Comparison of ENCODE assay signal across 25 cellular contexts in the genomic region with DNA sequence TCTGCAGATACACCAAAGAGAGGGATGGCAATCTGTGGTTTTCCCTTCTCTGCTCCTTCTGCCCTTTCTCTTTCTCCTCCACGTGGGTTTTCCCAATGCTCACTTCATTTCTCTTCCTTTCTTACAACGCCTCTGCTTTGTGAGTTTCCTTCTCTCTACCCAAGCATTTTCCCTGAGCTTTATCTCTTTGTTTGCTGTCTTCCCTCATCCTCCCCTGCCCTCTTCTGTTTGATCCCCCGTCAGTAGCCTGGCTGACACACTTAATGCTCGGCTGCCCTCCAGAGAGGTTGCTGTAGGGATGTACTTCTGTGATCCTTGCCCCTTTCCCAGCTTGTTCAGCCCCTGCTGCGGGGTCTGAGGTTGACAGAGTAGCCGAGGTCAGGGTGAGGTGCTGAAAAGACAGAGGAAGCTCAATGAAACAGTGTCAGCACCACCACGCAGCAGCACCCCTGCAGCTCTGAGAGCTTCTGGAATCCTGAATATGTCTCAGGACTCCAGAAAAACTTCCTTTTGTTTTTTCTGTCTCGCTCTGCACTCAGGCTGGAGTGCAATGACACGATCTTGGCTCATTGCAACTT. TPM values are rescaled to one million over a fixed set of nuclear protein-coding genes. Genes with fewer than 3 reads are reported as not detected.
DNase-seq lines count a peak whose midpoint lies in the region; ATAC-seq, FAIRE-seq and TF ChIP-seq lines count a peak whose summit lies in the region.
"Had no signal": no experiment of that assay in that cellular context is flagged by ENCODE, and none has a peak within 500 bp of the region (broad histone marks: within the 10 kb centered on the region; RNA-seq: fewer than 3 reads in every experiment).

No MANE protein-coding gene starts in this region.

- H3K4me1 ChIP-seq in GM23338 (ENCODE audit: insufficient read depth) (peaks cover 13% of the 10 kb centered on the region), Panc1 (ENCODE audit: control insufficient read depth, insufficient read depth, low read length) (peaks cover 64% of the 10 kb centered on the region), iPS-20b (ENCODE audit: insufficient read depth, low read length) (peaks cover 14% of the 10 kb centered on the region), trophoblast cell (ENCODE audit: control insufficient read depth in 1 of 2, insufficient read depth in 2 of 2, low read length in 2 of 2) (peaks cover 5 to 14% of the 10 kb centered on the region in 2 experiments)
- peaks cover 5% of the 10 kb centered on the region for H3K4me1 ChIP-seq in CD8-positive, alpha-beta T cell (ENCODE audit: insufficient read depth, low read length)
- H3K4me1 ChIP-seq: foreskin keratinocyte, parathyroid adenoma had no signal

- FAIRE-seq in GM19239 (lab: Jason Lieb, UNC) = no peak
- FAIRE-seq: GM12878 had no signal

- H3F3A ChIP-seq in GM23338 (replicated peaks; ENCODE audit: low read depth) = peaks cover 5% of the 10 kb centered on the region; the same call in 1 of the 2 replicates

- peaks cover 29% of the 10 kb centered on the region for H3K4me1 Mint-ChIP-seq in GM23338
- peaks cover 7% of the 10 kb centered on the region for H3K4me1 Mint-ChIP-seq in CD8-positive, alpha-beta T cell (ENCODE audit: low read depth)

- H3K4me3 ChIP-seq in GM23338 = no peak overlapping the region
- H3K4me3 ChIP-seq in Panc1 (ENCODE audit: low read depth in 2 of 2, low read length in 2 of 2) = no peak overlapping the region
- H3K4me3 ChIP-seq in iPS-20b (ENCODE audit: low read length) = peak overlapping the region; percentile 43
- no peak overlapping the region for H3K4me3 ChIP-seq in trophoblast cell (ENCODE audit: low read depth, low read length)
- H3K4me3 ChIP-seq in CD8-positive, alpha-beta T cell (ENCODE audit: low read depth, low read length) = no peak overlapping the region
- H3K4me3 ChIP-seq: body of pancreas, GM12878, uterus had no signal

- peaks cover 1% of the 10 kb centered on the region; the same call in 1 of the 2 replicates for H4K20me1 ChIP-seq in GM23338 (replicated peaks; ENCODE audit: insufficient read depth)

- H2BK120ac ChIP-seq in trophoblast cell (ENCODE audit: insufficient read depth, low read length, poor library complexity) = no peak overlapping the region

- DNase-seq in GM23338 (ENCODE audit: low spot score) (peak; percentile 59), Panc1 (ENCODE audit: low read depth, low spot score) (no peak), trophoblast cell (no peak), NCI-H2029 (lab: John Stamatoyannopoulos, UW) (no peak), GM19239 (ENCODE audit: insufficient read length, low spot score) (no peak)
- no peak for DNase-seq in CD8-positive, alpha-beta T cell
- DNase-seq: activated CD4-positive, alpha-beta memory T cell treated with anti-CD3 and anti-CD28 coated beads for 36 hours; activated naive CD8-positive, alpha-beta T cell treated with anti-CD3 and anti-CD28 coated beads, Interleukin-2, amount 10 ng/mL, durations not matched to agents 7 days and 5 days; activated T-cell treated with anti-CD3 and anti-CD28 coated beads, Interleukin-2, amount 50 U/mL, for 48 hours; body of pancreas; cortex of kidney; DMS 273 treated with DMSO at 0.1 percent for 48 hours; foreskin keratinocyte; GDM1; HFFc6; left ventricle myocardium superior; NCI-H1436; stimulated activated CD4-positive, alpha-beta T cell treated with anti-CD3 and anti-CD28 coated beads, Interleukin-2, amount 100 ng/mL, for 48 hours; SW 1271; uterus had no signal

- no peak overlapping the region for H2AK5ac ChIP-seq in trophoblast cell (ENCODE audit: low read length)

- no peak overlapping the region for H3K9ac ChIP-seq in iPS-20b (ENCODE audit: low read depth, low read length)
- no peak overlapping the region for H3K9ac ChIP-seq in trophoblast cell (ENCODE audit: low read length)
- H3K9ac ChIP-seq: parathyroid adenoma had no signal

- H2AFZ ChIP-seq in GM23338 = peak overlapping the region; percentile 32; the same call in 1 of the 2 replicates
- H2AFZ ChIP-seq in trophoblast cell (ENCODE audit: insufficient read depth, low read length, poor library complexity) = no peak overlapping the region
- H2AFZ ChIP-seq: parathyroid adenoma had no signal

- H3K79me2 ChIP-seq in GM23338 (replicated peaks; ENCODE audit: insufficient read depth) = no peaks in the 10 kb centered on the region; the same call in none of the 2 replicates
- H3K79me2 ChIP-seq in trophoblast cell (ENCODE audit: control insufficient read depth, insufficient read depth, low read length, poor library complexity) = peaks cover 6% of the 10 kb centered on the region
- H3K79me2 ChIP-seq: parathyroid adenoma had no signal

- H3K36me3 ChIP-seq in GM23338 (ENCODE audit: insufficient read depth) (no peaks in the 10 kb centered on the region), Panc1 (ENCODE audit: control insufficient read depth, insufficient read depth, low read length) (no peaks in the 10 kb centered on the region), iPS-20b (ENCODE audit: insufficient read depth, low read depth, low read length) (no peaks in the 10 kb centered on the region), trophoblast cell (ENCODE audit: control insufficient read depth in 1 of 2, insufficient read depth in 2 of 2, low read length in 2 of 2) (no peaks in the 10 kb centered on the region)
- H3K36me3 ChIP-seq in CD8-positive, alpha-beta T cell (ENCODE audit: insufficient read depth, low read length) = no peaks in the 10 kb centered on the region
- H3K36me3 ChIP-seq: uterus had no signal

- no peak overlapping the region; the same call in 2 of the 3 replicates for H3K4me3 Mint-ChIP-seq in GM23338
- H3K4me3 Mint-ChIP-seq in CD8-positive, alpha-beta T cell = no peak overlapping the region
- H3K4me3 Mint-ChIP-seq: activated CD4-positive, alpha-beta memory T cell treated with anti-CD3 and anti-CD28 coated beads for 36 hours; activated naive CD8-positive, alpha-beta T cell treated with anti-CD3 and anti-CD28 coated beads, Interleukin-2, amount 10 ng/mL, durations not matched to agents 7 days and 5 days; HFFc6 had no signal

- BruUV-seq in Panc1 (replicated peaks; lab: Mats Ljungman, UMichigan) = no TSS peak

- H3K9me3 ChIP-seq in Panc1 (ENCODE audit: control insufficient read depth, insufficient read depth, low read depth, low read length) (no peaks in the 10 kb centered on the region), iPS-20b (ENCODE audit: insufficient read depth, low read depth, low read length) (no peaks in the 10 kb centered on the region), trophoblast cell (ENCODE audit: insufficient read depth, low read depth, low read length) (no peaks in the 10 kb centered on the region)
- H3K9me3 ChIP-seq in CD8-positive, alpha-beta T cell (ENCODE audit: low read length) = no peaks in the 10 kb centered on the region
- H3K9me3 ChIP-seq: body of pancreas, uterus had no signal

- no peak overlapping the region for H3K27ac Mint-ChIP-seq in GM23338
- no peak overlapping the region for H3K27ac Mint-ChIP-seq in CD8-positive, alpha-beta T cell
- H3K27ac Mint-ChIP-seq: activated CD4-positive, alpha-beta memory T cell treated with anti-CD3 and anti-CD28 coated beads for 36 hours; activated naive CD8-positive, alpha-beta T cell treated with anti-CD3 and anti-CD28 coated beads, Interleukin-2, amount 10 ng/mL, durations not matched to agents 7 days and 5 days; HFFc6 had no signal

- H4K91ac ChIP-seq in trophoblast cell (ENCODE audit: low read depth, low read length) = peak overlapping the region; percentile 1

- in situ Hi-C loops in Panc1 (cut with HindIII; ENCODE audit: low pct_unique_long_range_greater_than_20kb, low sequenced_read_pairs) = no loop called here

- H4K12ac ChIP-seq in trophoblast cell (ENCODE audit: low read depth, low read length) = no peak overlapping the region

- H3K27me3 ChIP-seq in GM23338 (ENCODE audit: insufficient read depth) (peaks cover 18% of the 10 kb centered on the region), Panc1 (ENCODE audit: control insufficient read depth, insufficient read depth, low read length) (no peaks in the 10 kb centered on the region), iPS-20b (ENCODE audit: insufficient read depth, low read length) (peaks cover 22% of the 10 kb centered on the region), trophoblast cell (ENCODE audit: insufficient read depth, low read length) (peaks cover 2% of the 10 kb centered on the region)
- H3K27me3 ChIP-seq in CD8-positive, alpha-beta T cell (ENCODE audit: insufficient read depth, low read length) = no peaks in the 10 kb centered on the region
- H3K27me3 ChIP-seq: body of pancreas, foreskin keratinocyte had no signal

- no peak for TF ChIP-seq CTCF in GM23338 (conservative IDR thresholded peaks at IDR 0.05; ENCODE audit: low read depth in 2 of 2)
- TF ChIP-seq CTCF in Panc1 (IDR thresholded peaks at IDR 0.05) = no peak
- TF ChIP-seq CTCF in CD8-positive, alpha-beta T cell (IDR thresholded peaks at IDR 0.05) = no peak

- H4K8ac ChIP-seq in trophoblast cell (ENCODE audit: low read depth, low read length) = no peak overlapping the region

- CTCF ChIA-PET in Panc1 (lab: Charles Lee) = interaction anchor here (0.7 kb wide), 1 partner anchor 49 kb away, joined by 5 read pairs; no protein-coding TSS in a partner anchor
- CTCF ChIA-PET in CD8-positive, alpha-beta T cell (lab: Charles Lee) = no interaction called here

- H3K14ac ChIP-seq in trophoblast cell (ENCODE audit: low read length) = no peak overlapping the region

- intact Hi-C loops in Panc1 (cut with micrococcal nuclease; ENCODE audit: unreplicated experiment) = no loop called here
- intact Hi-C loops in CD8-positive, alpha-beta T cell (cut with DNase I, micrococcal nuclease) = no loop called here

- H3K9me3 Mint-ChIP-seq in GM23338 = no peaks in the 10 kb centered on the region; the same call in 2 of the 3 replicates
- H3K9me3 Mint-ChIP-seq in CD8-positive, alpha-beta T cell = no peaks in the 10 kb centered on the region
- H3K9me3 Mint-ChIP-seq: activated CD4-positive, alpha-beta memory T cell treated with anti-CD3 and anti-CD28 coated beads for 36 hours; activated naive CD8-positive, alpha-beta T cell treated with anti-CD3 and anti-CD28 coated beads, Interleukin-2, amount 10 ng/mL, durations not matched to agents 7 days and 5 days; HFFc6 had no signal

- no peak overlapping the region for H3K4ac ChIP-seq in trophoblast cell (ENCODE audit: low read depth, low read length)

- peaks cover 7% of the 10 kb centered on the region for H3K79me1 ChIP-seq in trophoblast cell (ENCODE audit: low read length)

- H2BK5ac ChIP-seq in trophoblast cell (ENCODE audit: low read depth, low read length, poor library complexity) = no peak overlapping the region

- peaks cover 18% of the 10 kb centered on the region for H3K27me3 Mint-ChIP-seq in GM23338 (ENCODE audit: insufficient read depth, low read depth, poor library complexity)
- H3K27me3 Mint-ChIP-seq in CD8-positive, alpha-beta T cell (ENCODE audit: low read depth) = peaks cover 32% of the 10 kb centered on the region

- WGBS in trophoblast cell (ENCODE audit: extremely low coverage, insufficient coverage, insufficient read length) = no CpG with 5 or more reads among the region's 9 CpGs

- peak; percentile 63 for ATAC-seq in GM23338
- no peak for ATAC-seq in Panc1
- no peak for ATAC-seq in CD8-positive, alpha-beta T cell
- ATAC-seq: body of pancreas, foreskin keratinocyte, GM12878, left ventricle myocardium superior had no signal

- H2BK12ac ChIP-seq in trophoblast cell (ENCODE audit: low read length) = no peak overlapping the region

- POLR2A ChIA-PET in Panc1 (lab: Charles Lee) = interaction anchor here (0.6 kb wide), 1 partner anchor 65 kb away, joined by 4 read pairs; no protein-coding TSS in a partner anchor
- POLR2A ChIA-PET in CD8-positive, alpha-beta T cell (lab: Charles Lee) = no interaction called here

- no peaks in the 10 kb centered on the region for H3K36me3 Mint-ChIP-seq in GM23338 (ENCODE audit: low read depth)
- no peaks in the 10 kb centered on the region for H3K36me3 Mint-ChIP-seq in CD8-positive, alpha-beta T cell
- H3K36me3 Mint-ChIP-seq: activated CD4-positive, alpha-beta memory T cell treated with anti-CD3 and anti-CD28 coated beads for 36 hours; activated naive CD8-positive, alpha-beta T cell treated with anti-CD3 and anti-CD28 coated beads, Interleukin-2, amount 10 ng/mL, durations not matched to agents 7 days and 5 days had no signal

- H3K9me2 ChIP-seq in GM23338 (ENCODE audit: insufficient read depth) = no peaks in the 10 kb centered on the region

- peak overlapping the region; percentile 1; the same call in 1 of the 2 replicates for H3K27ac ChIP-seq in GM23338 (ENCODE audit: low read depth)
- peak overlapping the region; percentile 98 for H3K27ac ChIP-seq in Panc1 (ENCODE audit: low read length)
- no peak overlapping the region for H3K27ac ChIP-seq in iPS-20b (ENCODE audit: low read length)
- peak overlapping the region; percentile 24 for H3K27ac ChIP-seq in trophoblast cell (ENCODE audit: low read depth, low read length)
- no peak overlapping the region for H3K27ac ChIP-seq in CD8-positive, alpha-beta T cell (ENCODE audit: low read depth, low read length)
- H3K27ac ChIP-seq: body of pancreas, epithelial cell of prostate, foreskin keratinocyte, parathyroid adenoma, uterus had no signal

- H3K4me2 ChIP-seq in GM23338 (peak overlapping the region; percentile 60), trophoblast cell (ENCODE audit: low read length) (no peak overlapping the region)

- H3K23ac ChIP-seq in trophoblast cell (ENCODE audit: low read length) = no peak overlapping the region

- no peak overlapping the region for H3K18ac ChIP-seq in trophoblast cell (ENCODE audit: low read length)

RNA-seq across cellular contexts. Expression of a gene that starts 6.1 kb away (rescaled TPM):
- total RNA-seq in GM23338 (2014; rRNA removed; shearing (Covaris generic)) = 3.1 and 4.4 TPM in 2 replicates
- 3.2 and 3.7 TPM in 2 replicates for polyA plus RNA-seq in GM23338 (2016; fragmentation: Nextera tagmentation; extraction: Ambion mirVana)
- 35.4 TPM for total RNA-seq in Panc1 (2021; ENCODE audit: unreplicated experiment)
- 30.5 TPM for polyA plus RNA-seq in Panc1 (2012; ENCODE audit: insufficient read length)
- polyA plus RNA-seq in trophoblast cell (2013) = 8.9 and 9.2 TPM in 2 replicates
- total RNA-seq in CD8-positive, alpha-beta T cell = 1 to 10 TPM; 1.2 to 1.5 TPM
- total RNA-seq: HT-29 had no signal

Comparison
In these comparisons a context has a peak if more than half of its experiments do, and no peak if none do; other contexts are left out.
1. H3K27ac ChIP-seq: peak in GM23338 (single experiment), Panc1 (single experiment) and trophoblast cell (single experiment); none in iPS-20b (single experiment) and CD8-positive, alpha-beta T cell (single experiment).